ENCODE assay signal across 8 cellular contexts in genomic region chr12:14775652-14776020, GRCh38. TPM values are rescaled to one million over a fixed set of nuclear protein-coding genes. Genes with fewer than 3 reads are reported as not detected.
A peak's percentile ranks its signal among the peaks of the same experiment; 100 is the strongest.
DNase-seq lines count a peak whose midpoint lies in the region; ATAC-seq, FAIRE-seq and TF ChIP-seq lines count a peak whose summit lies in the region.

No MANE protein-coding gene starts in this region.

- H3K4me3 ChIP-seq in AG04450 (ENCODE audit: low read depth, low read length) (peak overlapping the region; percentile 87), HUES64 (ENCODE audit: low read length) (peak overlapping the region; percentile 90), bronchial epithelial cell (ENCODE audit: low read depth, low read length) (peak overlapping the region; percentile 62), muscle layer of colon (ENCODE audit: low read depth in 1 of 2, low read length in 2 of 2) (peak overlapping the region; percentile 85 to 92)

- POLR2A ChIA-PET in AG04450 (lab: Yijun Ruan, JAX): interaction anchor here (1.1 to 2.2 kb wide), 3 partner anchors 18 to 28 kb away, joined by 3 to 11 read pairs (median 4); partner anchors contain the start of genes C12orf60 and WBP11

- FAIRE-seq in bronchial epithelial cell (lab: Jason Lieb, UNC): no peak

- ATAC-seq in GM18909 (IDR thresholded peaks at IDR 0.05; ENCODE audit: poor library complexity, unreplicated experiment): no peak

- H3K27ac ChIP-seq in AG04450 (ENCODE audit: low read depth, low read length): peak overlapping the region; percentile 91
- no peak overlapping the region for H3K27ac ChIP-seq in HUES64 (ENCODE audit: low read depth, low read length)
- peak overlapping the region; percentile 93 for H3K27ac ChIP-seq in muscle layer of colon (ENCODE audit: low read depth, low read length)

- peaks cover 8% of the 10 kb centered on the region for H3K9me3 ChIP-seq in AG04450 (ENCODE audit: control insufficient read depth, insufficient read depth, low read length)
- H3K9me3 ChIP-seq in HUES64 (ENCODE audit: insufficient read depth, low read depth, low read length): no peaks in the 10 kb centered on the region
- H3K9me3 ChIP-seq in muscle layer of colon (ENCODE audit: low read length): no peaks in the 10 kb centered on the region

- TF ChIP-seq CTCF in AG04450 (IDR thresholded peaks at IDR 0.05; ENCODE audit: low read depth, low read length) (no peak), bronchial epithelial cell (IDR thresholded peaks at IDR 0.05; ENCODE audit: insufficient read depth, low read length, severe bottlenecking) (no peak)

- no peaks in the 10 kb centered on the region for H3K27me3 ChIP-seq in AG04450 (ENCODE audit: control insufficient read depth, insufficient read depth, low read length)
- peaks cover 8% of the 10 kb centered on the region; the same call in 1 of the 2 replicates for H3K27me3 ChIP-seq in HUES64 (ENCODE audit: insufficient read depth, low read length)
- no peaks in the 10 kb centered on the region for H3K27me3 ChIP-seq in bronchial epithelial cell (ENCODE audit: control insufficient read depth, insufficient read depth, low read length)
- no peaks in the 10 kb centered on the region for H3K27me3 ChIP-seq in muscle layer of colon (ENCODE audit: control insufficient read depth in 1 of 2, insufficient read depth in 2 of 2, low read length in 2 of 2)

- H3K4me1 ChIP-seq in HUES64 (ENCODE audit: insufficient read depth, low read length) (peaks cover 27% of the 10 kb centered on the region), muscle layer of colon (ENCODE audit: insufficient read depth, low read length) (peaks cover 20% of the 10 kb centered on the region)

- WGBS in HUES64: 68% methylated on average over 1 of the region's 1 CpG

- H3K9ac ChIP-seq in HUES64 (ENCODE audit: low read depth, low read length) (0 out of 2 replicates have a peak overlapping the region, but pooled peaks have one; percentile 88), muscle layer of colon (ENCODE audit: low read length) (peak overlapping the region; percentile 86)

- CTCF ChIA-PET in AG04450 (lab: Charles Lee): interaction anchor here (1.1 to 5.2 kb wide), 4 partner anchors 9 to 220 kb away, joined by 3 to 27 read pairs (median 4); no protein-coding TSS in a partner anchor

- DNase-seq in AG04450 (ENCODE audit: low read depth, low spot score) (no peak), bronchial epithelial cell (ENCODE audit: low read depth) (peak; percentile 73), NCI-H128 (lab: John Stamatoyannopoulos, UW; ENCODE audit: unreplicated experiment) (no peak), amniotic stem cell (lab: John Stamatoyannopoulos, UW) (no peak), hypothalamus (lab: John Stamatoyannopoulos, UW) (no peak)

- H3K36me3 ChIP-seq in HUES64 (ENCODE audit: insufficient read depth, low read length) (no peaks in the 10 kb centered on the region), bronchial epithelial cell (ENCODE audit: control insufficient read depth, insufficient read depth, low read length) (no peaks in the 10 kb centered on the region), muscle layer of colon (ENCODE audit: insufficient read depth, low read length) (no peaks in the 10 kb centered on the region)

RNA-seq across cellular contexts. Expression of gene WBP11, which starts 27.6 kb away (rescaled TPM):
- polyA plus RNA-seq in AG04450 (2011; rRNA removed): 13.2 and 16.5 TPM in 2 replicates
- 7.7 and 9.9 TPM in 2 replicates for polyA minus RNA-seq in AG04450 (2011; rRNA and poly(A)+ RNA removed)
- 57.6 TPM for polyA plus RNA-seq in HUES64 (2013, experiment 1 of 2)
- 78.7 TPM for polyA plus RNA-seq in HUES64 (2013, experiment 2 of 2)
- total RNA-seq in bronchial epithelial cell: 3.7 and 9.2 TPM in 2 replicates

RNA-seq across cellular contexts. Expression of gene C12orf60, which starts 27.8 kb away (rescaled TPM):
- 0.57 and 1.0 TPM in 2 replicates for polyA plus RNA-seq in AG04450 (2011; rRNA removed)
- polyA minus RNA-seq in AG04450 (2011; rRNA and poly(A)+ RNA removed): 0.35 and 0.46 TPM in 2 replicates
- 3.2 TPM for polyA plus RNA-seq in HUES64 (2013, experiment 1 of 2)
- polyA plus RNA-seq in HUES64 (2013, experiment 2 of 2): 4.0 TPM
- 1.4 and 2.1 TPM in 2 replicates for total RNA-seq in bronchial epithelial cell

RNA-seq across cellular contexts. Expression of gene SMCO3, which starts 38.3 kb away (rescaled TPM):
- 0.05 TPM in 1 of 2 replicates, not detected in the other for polyA plus RNA-seq in AG04450 (2011; rRNA removed)
- polyA minus RNA-seq in AG04450 (2011; rRNA and poly(A)+ RNA removed): not detected in 2 replicates
- not detected for polyA plus RNA-seq in HUES64 (2013, experiment 1 of 2)
- not detected for polyA plus RNA-seq in HUES64 (2013, experiment 2 of 2)
- total RNA-seq in bronchial epithelial cell: not detected in 2 replicates
